6 cellular contexts compared by ENCODE assay signal in the genomic region with DNA sequence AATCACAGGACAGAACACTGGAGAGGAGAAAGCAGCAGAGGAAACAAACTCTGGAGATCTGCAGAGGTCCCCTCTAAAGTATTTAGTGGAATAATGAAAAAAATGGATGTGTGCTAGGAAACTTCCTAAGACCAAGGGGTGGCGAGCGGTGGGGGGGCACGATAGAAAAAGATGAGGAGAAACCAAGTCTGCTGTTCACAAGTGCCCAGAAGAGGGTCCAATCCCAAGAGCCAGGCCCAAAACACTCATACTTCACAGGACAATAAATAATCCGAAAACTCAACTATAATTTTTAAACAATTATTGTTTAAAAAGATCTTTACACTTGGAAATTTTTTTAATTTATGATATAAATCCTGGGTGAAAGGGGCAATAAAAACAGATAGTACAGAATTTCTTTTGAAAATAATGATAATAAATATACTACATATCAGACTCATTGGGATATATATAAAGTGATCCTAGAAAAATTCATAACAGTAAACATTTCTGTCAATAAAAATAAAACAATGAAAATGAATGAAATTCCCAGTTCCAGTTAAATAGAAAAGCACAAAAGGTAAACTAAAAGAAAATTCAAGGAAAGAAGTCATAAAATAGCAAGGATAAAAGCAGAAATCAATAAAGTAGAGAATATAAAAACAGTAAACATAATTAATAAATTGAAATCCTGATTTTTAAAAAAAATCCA.
A peak's percentile ranks its signal among the peaks of the same experiment; 100 is the strongest.
DNase-seq lines count a peak whose midpoint lies in the region; ATAC-seq, FAIRE-seq and TF ChIP-seq lines count a peak whose summit lies in the region.
"Not testable (repeated sequence)": the region's sequence is repeated elsewhere in the genome, so short reads cannot be mapped to it uniquely, and the experiment has no call there.

No MANE protein-coding gene starts in this region.

- not testable (repeated sequence) for H3K27ac ChIP-seq in 22Rv1; C4-2B; K562 (ENCODE audit: extremely low read depth, low read depth, low read length); HepG2 (ENCODE audit: extremely low read length, insufficient read depth, low read length)

- not testable (repeated sequence) for H4K20me1 ChIP-seq in K562 (replicated peaks; ENCODE audit: control insufficient read depth, insufficient read depth, low read length); HepG2 (ENCODE audit: insufficient read depth, low read length)

- ATAC-seq in K562 (peak; percentile 88), HepG2 (peak; percentile 45; the same call in 1 of the 3 replicates)

- intact Hi-C loops in K562 (cut with micrococcal nuclease) = loop anchor here (5.0 kb wide), 1 partner anchor 47 kb away; no protein-coding TSS in a partner anchor
- intact Hi-C loops in HepG2 (cut with micrococcal nuclease; ENCODE audit: unreplicated experiment) = not testable (repeated sequence)

- H3K27ac Mint-ChIP-seq in glutamatergic neuron (ENCODE audit: unreplicated experiment) = peak overlapping the region; percentile 85

- H3K27me3 ChIP-seq in K562 (ENCODE audit: control insufficient read depth in 2 of 2, insufficient read depth in 2 of 2, low read length in 2 of 2) = peaks cover 6 to 11% of the 10 kb centered on the region in 2 experiments; a peak in 3 of 5 replicates
- H3K27me3 ChIP-seq in HepG2 (ENCODE audit: control insufficient read depth in 1 of 2, insufficient read depth in 2 of 2, low read length in 2 of 2) = not testable (repeated sequence)

- not testable (repeated sequence) for H3K4me2 ChIP-seq in K562 (ENCODE audit: insufficient read depth, low read length); HepG2 (ENCODE audit: low read depth, low read length)

- not testable (repeated sequence) for H3K9me1 ChIP-seq in K562 (ENCODE audit: control insufficient read depth, insufficient read depth, low read length)

- CTCF ChIA-PET in K562 (lab: Yijun Ruan, JAX; ENCODE audit: low intra/inter-chr PET ratio); HepG2 (lab: Yijun Ruan, JAX; ENCODE audit: low intra/inter-chr PET ratio, low total read pairs): not testable (repeated sequence)

- H3K4me1 Mint-ChIP-seq in glutamatergic neuron (ENCODE audit: low read depth, unreplicated experiment) = not testable (repeated sequence)

- not testable (repeated sequence) for H3K36me3 Mint-ChIP-seq in glutamatergic neuron (ENCODE audit: unreplicated experiment)

- WGBS in K562 (ENCODE audit: insufficient coverage, low coverage, missing lambda C conversion rate) = 3% methylated on average over 4 of the region's 4 CpGs
- 0% methylated on average over 4 of the region's 4 CpGs for WGBS in HepG2 (ENCODE audit: low lambda C conversion rate)

- H3K4me3 ChIP-seq in K562; HepG2 (replicated peaks in 1 of 3; ENCODE audit: insufficient read depth in 1 of 3, low read depth in 2 of 3, low read length in 3 of 3): not testable (repeated sequence)

- not testable (repeated sequence) for FAIRE-seq in K562 (lab: Jason Lieb, UNC); HepG2 (lab: Jason Lieb, UNC)

- not testable (repeated sequence) for H3K4me1 ChIP-seq in K562 (replicated peaks in 1 of 2; ENCODE audit: control insufficient read depth in 2 of 2, insufficient read depth in 2 of 2, low read length in 2 of 2); HepG2 (ENCODE audit: insufficient read depth, low read length)

- H3K4me3 Mint-ChIP-seq in glutamatergic neuron (ENCODE audit: unreplicated experiment) = peak overlapping the region; percentile 28

- H3K27me3 Mint-ChIP-seq in glutamatergic neuron (ENCODE audit: unreplicated experiment) = not testable (repeated sequence)

- TF ChIP-seq RAD21 in K562 (CRISPR knock-in tag; conservative IDR thresholded peaks at IDR 0.05 in 1 of 2, IDR thresholded peaks at IDR 0.05 in 1 of 2); HepG2 (CRISPR knock-in tag; IDR thresholded peaks at IDR 0.05): not testable (repeated sequence)

- not testable (repeated sequence) for TF ChIP-seq EP300 in K562 (IDR thresholded peaks at IDR 0.05; ENCODE audit: low read length); HepG2 (IDR thresholded peaks at IDR 0.05; ENCODE audit: low read depth in 2 of 2, low read length in 2 of 2); HepG2 (CRISPR knock-in tag; IDR thresholded peaks at IDR 0.05; ENCODE audit: borderline replicate concordance)

- H3K9ac ChIP-seq in K562 (ENCODE audit: insufficient read depth in 1 of 2, low read depth in 2 of 2, low read length in 2 of 2); HepG2 (ENCODE audit: insufficient read depth, low read depth, low read length): not testable (repeated sequence)

- H3K9me3 Mint-ChIP-seq in glutamatergic neuron (ENCODE audit: unreplicated experiment) = not testable (repeated sequence)

- BruUV-seq in K562 (replicated peaks; lab: Mats Ljungman, UMichigan); HepG2 (replicated peaks; lab: Mats Ljungman, UMichigan): not testable (repeated sequence)

- TF ChIP-seq POLR2A in K562 (conservative IDR thresholded peaks at IDR 0.05); HepG2 (IDR thresholded peaks at IDR 0.05; ENCODE audit: insufficient read depth in 1 of 2, low read depth in 2 of 2, low read length in 2 of 2): not testable (repeated sequence)

- DNase-seq in K562 (ENCODE audit: extremely low read depth in 1 of 4, low spot score in 3 of 4) (peak in 1 of 4 experiments; percentile 15), glutamatergic neuron (peak; percentile 36)
- not testable (repeated sequence) for DNase-seq in HepG2 (ENCODE audit: low spot score)

- not testable (repeated sequence) for H3K9me3 ChIP-seq in K562 (replicated peaks; ENCODE audit: control insufficient read depth, insufficient read depth, low read depth, low read length); HepG2 (ENCODE audit: low read length)

- not testable (repeated sequence) for H3K36me3 ChIP-seq in K562 (ENCODE audit: control insufficient read depth, insufficient read depth, low read length); HepG2 (replicated peaks in 1 of 2; ENCODE audit: control insufficient read depth in 1 of 2, insufficient read depth in 2 of 2, low read length in 2 of 2)

- not testable (repeated sequence) for H2AFZ ChIP-seq in K562 (ENCODE audit: low read depth, low read length); HepG2 (ENCODE audit: low read length)

- 0 out of 2 replicates have a peak, but pooled peaks have one; percentile 11 for TF ChIP-seq CTCF in 22Rv1 (IDR thresholded peaks at IDR 0.05)
- peak; percentile 50 for TF ChIP-seq CTCF in C4-2B (conservative IDR thresholded peaks at IDR 0.05)
- TF ChIP-seq CTCF in LNCAP (IDR thresholded peaks at IDR 0.05) = peak; percentile 13; the same call in 1 of the 2 replicates
- peak; percentile 39 to 54 (median 53); a peak in 5 of 6 replicates for TF ChIP-seq CTCF in K562 (IDR thresholded peaks at IDR 0.05 in 2 of 3, conservative IDR thresholded peaks at IDR 0.05 in 1 of 3; ENCODE audit: insufficient read depth in 2 of 3, low read depth in 1 of 3, low read length in 3 of 3)
- TF ChIP-seq CTCF in glutamatergic neuron (IDR thresholded peaks at IDR 0.05; ENCODE audit: partially characterized antibody, unreplicated experiment) = peak; percentile 51
- TF ChIP-seq CTCF in HepG2 (CRISPR knock-in tag; IDR thresholded peaks at IDR 0.05) = not testable (repeated sequence)

- H3K79me2 ChIP-seq in K562 (ENCODE audit: control insufficient read depth, insufficient read depth, low read length); HepG2 (ENCODE audit: insufficient read depth, low read length): not testable (repeated sequence)

- POLR2A ChIA-PET in K562 (lab: Yijun Ruan, JAX) = interaction anchor here (0.8 kb wide), 1 partner anchor 11 kb away, joined by 3 read pairs; no protein-coding TSS in a partner anchor
- POLR2A ChIA-PET in HepG2 (lab: Yijun Ruan, JAX) = not testable (repeated sequence)

- in situ Hi-C loops in K562 (cut with MboI) = loop anchor here (25.0 kb wide), 1 partner anchor 168 kb away; no protein-coding TSS in a partner anchor
- in situ Hi-C loops in HepG2 (cut with HindIII; ENCODE audit: extremely low pct_ligation_motif_present, low pct_unique_long_range_greater_than_20kb) = not testable (repeated sequence)

TF ChIP-seq in K562, 482 proteins besides CTCF, POLR2A, EP300 and RAD21 (continues in another document):
- TF ChIP-seq, protein P1, sequence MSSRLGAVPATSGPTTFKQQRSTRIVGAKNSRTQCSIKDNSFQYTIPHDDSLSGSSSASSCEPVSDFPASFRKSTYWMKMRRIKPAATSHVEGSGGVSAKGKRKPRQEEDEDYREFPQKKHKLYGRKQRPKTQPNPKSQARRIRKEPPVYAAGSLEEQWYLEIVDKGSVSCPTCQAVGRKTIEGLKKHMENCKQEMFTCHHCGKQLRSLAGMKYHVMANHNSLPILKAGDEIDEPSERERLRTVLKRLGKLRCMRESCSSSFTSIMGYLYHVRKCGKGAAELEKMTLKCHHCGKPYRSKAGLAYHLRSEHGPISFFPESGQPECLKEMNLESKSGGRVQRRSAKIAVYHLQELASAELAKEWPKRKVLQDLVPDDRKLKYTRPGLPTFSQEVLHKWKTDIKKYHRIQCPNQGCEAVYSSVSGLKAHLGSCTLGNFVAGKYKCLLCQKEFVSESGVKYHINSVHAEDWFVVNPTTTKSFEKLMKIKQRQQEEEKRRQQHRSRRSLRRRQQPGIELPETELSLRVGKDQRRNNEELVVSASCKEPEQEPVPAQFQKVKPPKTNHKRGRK (tag; IDR thresholded peaks at IDR 0.05) = peak; percentile 64; the same call in 1 of the 2 replicates
